24 cellular contexts compared by ENCODE assay signal in the genomic region with DNA sequence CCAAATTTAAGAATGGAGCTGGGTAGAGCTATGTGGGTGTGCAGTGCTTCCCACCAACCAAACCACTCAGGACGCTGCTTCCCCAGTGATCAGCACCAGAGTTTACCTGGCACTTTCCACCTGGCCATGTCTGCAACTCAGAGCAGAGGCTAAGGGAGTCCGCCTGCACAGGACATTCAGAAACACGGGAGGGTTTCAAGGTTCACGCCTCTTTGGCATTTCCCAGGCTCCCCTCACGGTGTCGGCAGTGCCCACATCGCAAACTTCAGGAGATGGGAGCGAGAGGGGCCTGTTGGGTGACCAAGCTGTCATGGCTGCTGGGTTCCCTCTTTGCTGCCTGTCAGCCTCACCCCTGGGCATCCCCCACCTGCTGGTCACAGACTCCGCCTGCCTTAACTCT.
"Had no signal": no experiment of that assay in that cellular context is flagged by ENCODE, and none has a peak within 500 bp of the region (broad histone marks: within the 10 kb centered on the region; RNA-seq: fewer than 3 reads in every experiment).

No MANE protein-coding gene starts in this region.

- H3K36me3 Mint-ChIP-seq: immature natural killer cell had no signal

- H3K79me2 ChIP-seq: hepatocyte had no signal

- H3K4me2 ChIP-seq: hepatocyte had no signal

- H2AFZ ChIP-seq: hepatocyte had no signal

- H3K27ac ChIP-seq: colonic mucosa, epithelial cell of prostate, foreskin keratinocyte, gastroesophageal sphincter, heart left ventricle, hepatocyte, left lung, lower lobe of right lung had no signal

- H3K9me3 ChIP-seq: colonic mucosa, lower lobe of right lung had no signal

- H3K27ac Mint-ChIP-seq: dendritic cell treated with granulocyte-macrophage colony-stimulating factor and Interleukin-4, amounts not matched to agents 40 ng/mL and 50 ng/mL, for 4 days; effector memory CD8-positive, alpha-beta T cell; endodermal cell; immature natural killer cell had no signal

- H3K4me3 ChIP-seq: colonic mucosa, gastroesophageal sphincter, heart left ventricle, hepatocyte, left lung, lower lobe of right lung had no signal

- H3K9me3 Mint-ChIP-seq: dendritic cell treated with granulocyte-macrophage colony-stimulating factor and Interleukin-4, amounts not matched to agents 40 ng/mL and 50 ng/mL, for 4 days; effector memory CD8-positive, alpha-beta T cell had no signal

- H3K36me3 ChIP-seq: colonic mucosa, gastroesophageal sphincter, heart left ventricle, left lung, lower lobe of right lung had no signal

- DNase-seq: cerebellar nuclear complex; colonic mucosa; cortex of kidney; effector CD8-positive, alpha-beta T cell; effector memory CD8-positive, alpha-beta T cell; endodermal cell; erythroblast; foreskin keratinocyte; heart left ventricle; hypothalamus; immature natural killer cell; islet precursor cell; kidney; left cardiac atrium; left lung; left ventricle myocardium superior; lower lobe of right lung; mesendoderm; midbrain had no signal

- H3K4me1 ChIP-seq: colonic mucosa, gastroesophageal sphincter, heart left ventricle, left lung, lower lobe of right lung had no signal

- ATAC-seq: effector memory CD8-positive, alpha-beta T cell; esophagus mucosa; foreskin keratinocyte; gastroesophageal sphincter; heart left ventricle; left cardiac atrium; left lung; left ventricle myocardium superior; lower lobe of right lung had no signal

- H3K4me1 Mint-ChIP-seq: endodermal cell, immature natural killer cell had no signal

- H3K27me3 ChIP-seq: colonic mucosa, foreskin keratinocyte, gastroesophageal sphincter, heart left ventricle, hepatocyte, left lung had no signal

- H3K4me3 Mint-ChIP-seq: dendritic cell treated with granulocyte-macrophage colony-stimulating factor and Interleukin-4, amounts not matched to agents 40 ng/mL and 50 ng/mL, for 4 days; effector memory CD8-positive, alpha-beta T cell; endodermal cell; immature natural killer cell had no signal
